8 cellular contexts compared by ENCODE assay signal in the genomic region with DNA sequence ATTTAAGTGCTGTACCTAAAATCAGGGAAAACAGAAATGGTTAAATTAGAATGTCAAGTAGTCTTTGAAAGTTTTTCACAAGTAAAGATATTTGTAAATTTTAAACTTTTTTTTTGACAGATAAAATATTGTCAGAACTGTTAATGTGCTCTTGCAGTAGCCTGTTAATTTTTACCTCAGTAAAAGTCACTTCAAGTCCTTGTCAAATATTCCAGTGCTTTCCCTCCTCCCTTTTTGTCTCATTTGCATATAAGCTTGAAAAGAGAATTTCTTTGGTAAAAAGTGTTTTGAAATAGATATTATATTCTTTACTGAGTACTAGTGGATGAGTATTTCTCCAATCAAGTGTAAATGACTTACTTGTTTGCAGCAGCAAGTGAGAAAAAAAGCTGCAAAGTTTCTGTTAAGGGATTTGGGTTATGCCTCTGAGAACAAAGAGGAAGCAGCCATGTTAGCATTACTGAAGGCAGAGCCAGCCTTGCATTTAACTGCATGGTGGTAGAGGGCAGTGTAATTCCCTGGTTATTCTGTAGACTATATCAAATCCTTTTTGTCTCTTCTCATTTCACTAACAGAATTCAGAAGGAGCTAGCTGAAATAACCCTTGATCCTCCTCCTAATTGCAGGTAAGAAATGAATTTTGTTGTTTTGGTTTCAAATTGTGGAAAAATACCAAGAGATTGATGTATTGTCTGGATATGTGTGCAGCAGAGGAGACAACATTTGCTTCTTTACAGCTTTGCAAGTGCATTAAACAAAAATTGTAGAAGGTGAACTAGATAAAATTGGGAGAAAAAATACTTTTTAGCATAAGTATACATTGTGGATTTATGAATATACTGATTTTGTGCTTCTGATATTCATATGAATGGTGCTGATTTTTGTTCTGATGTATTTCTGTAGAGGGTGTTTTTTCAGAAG. TPM values are rescaled to one million over a fixed set of nuclear protein-coding genes. Genes with fewer than 3 reads are reported as not detected.
DNase-seq lines count a peak whose midpoint lies in the region; ATAC-seq lines count a peak whose summit lies in the region.

No MANE protein-coding gene starts in this region.

- H3K4me3 ChIP-seq in stomach smooth muscle (ENCODE audit: low read length in 2 of 2): peak overlapping the region; percentile 20 to 24

- H3K4me1 ChIP-seq in stomach smooth muscle (ENCODE audit: control insufficient read depth, insufficient read depth, low read length): peaks cover 4% of the 10 kb centered on the region

- no peak overlapping the region for H3K4me3 Mint-ChIP-seq in activated naive CD8-positive, alpha-beta T cell treated with anti-CD3 and anti-CD28 coated beads, Interleukin-2, amount 10 ng/mL, durations not matched to agents 7 days and 5 days

- H3K4me1 Mint-ChIP-seq in activated naive CD8-positive, alpha-beta T cell treated with anti-CD3 and anti-CD28 coated beads, Interleukin-2, amount 10 ng/mL, durations not matched to agents 7 days and 5 days: peaks cover 37% of the 10 kb centered on the region

- peaks cover 10% of the 10 kb centered on the region for H3K27me3 Mint-ChIP-seq in activated naive CD8-positive, alpha-beta T cell treated with anti-CD3 and anti-CD28 coated beads, Interleukin-2, amount 10 ng/mL, durations not matched to agents 7 days and 5 days

- H3K9ac ChIP-seq in stomach smooth muscle (ENCODE audit: low read length in 2 of 2): no peak overlapping the region

- no peaks in the 10 kb centered on the region for H3K27me3 ChIP-seq in stomach smooth muscle (ENCODE audit: control insufficient read depth in 1 of 2, insufficient read depth in 2 of 2, low read length in 2 of 2)

- POLR2A ChIA-PET in activated naive CD8-positive, alpha-beta T cell treated with anti-CD3 and anti-CD28 coated beads, Interleukin-2, amount 10 ng/mL, durations not matched to agents 7 days and 5 days (lab: Charles Lee): interaction anchor here (1.2 kb wide), 1 partner anchor 64 kb away, joined by 3 read pairs; no protein-coding TSS in a partner anchor

- H3K9me3 ChIP-seq in stomach smooth muscle (ENCODE audit: control insufficient read depth in 2 of 2, low read length in 2 of 2): no peaks in the 10 kb centered on the region

- no peak overlapping the region for H3K27ac Mint-ChIP-seq in activated naive CD8-positive, alpha-beta T cell treated with anti-CD3 and anti-CD28 coated beads, Interleukin-2, amount 10 ng/mL, durations not matched to agents 7 days and 5 days

- ATAC-seq in GM19452 (IDR thresholded peaks at IDR 0.05; ENCODE audit: unreplicated experiment): peak; percentile 34
- ATAC-seq in HG03442 (IDR thresholded peaks at IDR 0.05; ENCODE audit: unreplicated experiment): peak; percentile 31
- ATAC-seq in activated naive CD8-positive, alpha-beta T cell treated with anti-CD3 and anti-CD28 coated beads, Interleukin-2, amount 10 ng/mL, durations not matched to agents 7 days and 5 days (ENCODE audit: low read depth): peak; percentile 37

- peaks cover 3% of the 10 kb centered on the region for H3K36me3 Mint-ChIP-seq in activated naive CD8-positive, alpha-beta T cell treated with anti-CD3 and anti-CD28 coated beads, Interleukin-2, amount 10 ng/mL, durations not matched to agents 7 days and 5 days

- no peaks in the 10 kb centered on the region for H3K36me3 ChIP-seq in stomach smooth muscle (ENCODE audit: control insufficient read depth in 2 of 2, insufficient read depth in 2 of 2, low read length in 2 of 2)

- H3K9me3 Mint-ChIP-seq in activated naive CD8-positive, alpha-beta T cell treated with anti-CD3 and anti-CD28 coated beads, Interleukin-2, amount 10 ng/mL, durations not matched to agents 7 days and 5 days: no peaks in the 10 kb centered on the region

- peak; percentile 64 for DNase-seq in EH (ENCODE audit: low read depth)
- DNase-seq in NCI-H526 treated with DMSO at 0.1 percent for 48 hours (lab: John Stamatoyannopoulos, UW): peak; percentile 78
- no peak for DNase-seq in activated naive CD8-positive, alpha-beta T cell treated with anti-CD3 and anti-CD28 coated beads, Interleukin-2, amount 10 ng/mL, durations not matched to agents 7 days and 5 days
- peak; percentile 31 for DNase-seq in iPS-NIHi11 (ENCODE audit: low spot score)
- DNase-seq in HuH-7 (ENCODE audit: low spot score): no peak

- no peak overlapping the region for H3K27ac ChIP-seq in stomach smooth muscle (ENCODE audit: low read length)

RNA-seq across cellular contexts. Expression of a gene that starts 3.3 kb away (rescaled TPM):
- total RNA-seq in activated naive CD8-positive, alpha-beta T cell treated with anti-CD3 and anti-CD28 coated beads, Interleukin-2, amount 10 ng/mL, durations not matched to agents 7 days and 5 days: 10 to 100 TPM; 22.0 to 28.8 TPM

Comparison
In these comparisons a context has a peak if more than half of its experiments do, and no peak if none do; other contexts are left out.
1. DNase-seq: peak in EH (single experiment), NCI-H526 treated with DMSO at 0.1 percent for 48 hours (single experiment) and iPS-NIHi11 (single experiment); none in activated naive CD8-positive, alpha-beta T cell treated with anti-CD3 and anti-CD28 coated beads, Interleukin-2, amount 10 ng/mL, durations not matched to agents 7 days and 5 days (single experiment) and HuH-7 (single experiment).
2. Peak in every context shown above with its lines, with median percentiles within 50 percentile points of each other: ATAC-seq.